ENCODE assay signal across 9 cellular contexts in genomic region chr12:85866929-85867776, GRCh38. TPM values are rescaled to one million over a fixed set of nuclear protein-coding genes. Genes with fewer than 3 reads are reported as not detected.
A peak's percentile ranks its signal among the peaks of the same experiment; 100 is the strongest.
DNase-seq lines count a peak whose midpoint lies in the region; ATAC-seq, FAIRE-seq and TF ChIP-seq lines count a peak whose summit lies in the region.
"Had no signal": no experiment of that assay in that cellular context is flagged by ENCODE, and none has a peak within 500 bp of the region (broad histone marks: within the 10 kb centered on the region; RNA-seq: fewer than 3 reads in every experiment).

No MANE protein-coding gene starts in this region.

- H3K27me3 ChIP-seq in Loucy (ENCODE audit: insufficient read depth, low read length, poor library complexity, severe bottlenecking), result no peaks in the 10 kb centered on the region
- no peaks in the 10 kb centered on the region for H3K27me3 ChIP-seq in pancreas

- H2AFZ ChIP-seq in Loucy (ENCODE audit: low read length), result peak overlapping the region; percentile 66

- peak; percentile 89 for TF ChIP-seq CTCF in Loucy (conservative IDR thresholded peaks at IDR 0.05; ENCODE audit: low read length)
- TF ChIP-seq CTCF in fibroblast of the aortic adventitia (IDR thresholded peaks at IDR 0.05; ENCODE audit: insufficient read depth, low read length), result peak; percentile 80
- peak; percentile 61 to 78 (median 69) for TF ChIP-seq CTCF in pancreas (IDR thresholded peaks at IDR 0.05)

- H3K9me3 ChIP-seq in Loucy (ENCODE audit: insufficient read depth, low read depth, low read length) (no peaks in the 10 kb centered on the region), pancreas (no peaks in the 10 kb centered on the region)

- no peaks in the 10 kb centered on the region for H3K79me2 ChIP-seq in Loucy (ENCODE audit: insufficient read depth, low read length)

- H3K4me2 ChIP-seq in Loucy (ENCODE audit: low read depth, low read length, poor library complexity, severe bottlenecking), result peak overlapping the region; percentile 33

- no peak for TF ChIP-seq POLR2A in GM12892 (IDR thresholded peaks at IDR 0.05; ENCODE audit: low read depth, low read length)

- 25 to 35% methylated on average over 5 of the region's 5 CpGs for WGBS in pancreas, 2 donors

- no peaks in the 10 kb centered on the region for H4K20me1 ChIP-seq in Loucy (ENCODE audit: insufficient read depth, low read length, poor library complexity, severe bottlenecking)

- DNase-seq in ACHN (peak; percentile 71), GM12892 (ENCODE audit: insufficient read length) (no peak), SK-MEL-5 (ENCODE audit: low read depth, low spot score) (peak; percentile 81), fibroblast of the aortic adventitia (ENCODE audit: low read depth) (peak; percentile 87), pancreas (peak in 2 of 6 donors; percentile 15 to 66), GF-D8 (lab: John Stamatoyannopoulos, UW) (no peak)

- H3K4me1 ChIP-seq in Loucy (ENCODE audit: insufficient read depth, low read length, poor library complexity, severe bottlenecking) (no peaks in the 10 kb centered on the region), pancreas (peaks cover 0 to 3% (median 0%) of the 10 kb centered on the region in 3 donors)

- H3K36me3 ChIP-seq in Loucy (ENCODE audit: insufficient read depth, low read length), result no peaks in the 10 kb centered on the region
- H3K36me3 ChIP-seq in pancreas, result no peaks in the 10 kb centered on the region

- in situ Hi-C loops in ACHN (cut with HindIII; ENCODE audit: low pct_ligation_motif_present, low pct_unique_long_range_greater_than_20kb, low sequenced_read_pairs) (loop anchor here (25.0 kb wide), 1 partner anchor 380 kb away; no protein-coding TSS in a partner anchor), SK-MEL-5 (cut with HindIII; ENCODE audit: low pct_unique_long_range_greater_than_20kb, low sequenced_read_pairs) (no loop called here)

- H3K27ac ChIP-seq in pancreas, result no peak overlapping the region

- H3K9me2 ChIP-seq in Loucy (replicated peaks; ENCODE audit: low read depth, low read length), result no peaks in the 10 kb centered on the region

- H3F3A ChIP-seq in Loucy (ENCODE audit: low read depth), result no peaks in the 10 kb centered on the region

- H3K4me3 ChIP-seq in Loucy (ENCODE audit: low read length, poor library complexity, severe bottlenecking), result no peak overlapping the region
- peak overlapping the region; percentile 50 for H3K4me3 ChIP-seq in fibroblast of the aortic adventitia (ENCODE audit: low read depth, low read length)
- H3K4me3 ChIP-seq in pancreas, result no peak overlapping the region

- FAIRE-seq in GM12892 (lab: Jason Lieb, UNC), result peak; percentile 54
- FAIRE-seq in pancreas (lab: Jason Lieb, UNC), result peak; percentile 72

- no peak overlapping the region for H3K9ac ChIP-seq in Loucy (ENCODE audit: low read depth, low read length, poor library complexity, severe bottlenecking)

- intact Hi-C loops in pancreas (cut with DNase I), result loop anchor here in 2 of 3 donors (5.0 to 10.0 kb wide), 2 partner anchors 290 to 292 kb away; no protein-coding TSS in a partner anchor

- ATAC-seq in HG02588 (IDR thresholded peaks at IDR 0.05; ENCODE audit: unreplicated experiment) (peak; percentile 88), pancreas (peak; percentile 74 to 95 (median 94))

RNA-seq across cellular contexts. Expression of gene NTS, which starts 6.9 kb away (rescaled TPM):
- polyA plus RNA-seq in GM12892 (2012; ENCODE audit: missing spikeins), result not detected
- 80.3 and 91.2 TPM in 2 replicates for total RNA-seq in SK-MEL-5 (2014; rRNA removed; shearing (Covaris generic))
- polyA plus RNA-seq in SK-MEL-5 (2015; cell fraction: cytosol; rRNA removed), result 48.7 and 58.4 TPM in 2 replicates
- 4.8 and 5.9 TPM in 2 replicates for polyA plus RNA-seq in SK-MEL-5 (2015; cell fraction: nucleus; rRNA removed)
- total RNA-seq in fibroblast of the aortic adventitia (ENCODE audit: low replicate concordance) (0.09 TPM in 1 of 2 replicates, not detected in the other), pancreas (not detected)
- 1 to 10 TPM in 1 of 2 donors, under 1 TPM in 1; 0.33 to 1.8 TPM for polyA plus RNA-seq in pancreas
- polyA plus RNA-seq: IgD-negative memory B cell had no signal

RNA-seq across cellular contexts. Expression of gene RASSF9, which starts 30.9 kb away (rescaled TPM):
- not detected for polyA plus RNA-seq in GM12892 (2012; ENCODE audit: missing spikeins)
- total RNA-seq in SK-MEL-5 (2014; rRNA removed; shearing (Covaris generic)), result 0.11 and 0.16 TPM in 2 replicates
- 0.02 TPM in 1 of 2 replicates, not detected in the other for polyA plus RNA-seq in SK-MEL-5 (2015; cell fraction: cytosol; rRNA removed)
- 0.10 TPM in 1 of 2 replicates, not detected in the other for polyA plus RNA-seq in SK-MEL-5 (2015; cell fraction: nucleus; rRNA removed)
- total RNA-seq in fibroblast of the aortic adventitia (ENCODE audit: low replicate concordance), result 7.7 and 8.5 TPM in 2 replicates
- total RNA-seq in pancreas, result 1 to 10 TPM in 5 of 6 donors, under 1 TPM in 1; 0.91 to 5.4 (median 1.5) TPM
- under 1 TPM; 0.68 TPM for polyA plus RNA-seq in pancreas
- polyA plus RNA-seq: IgD-negative memory B cell had no signal

Comparison
In these comparisons a context has a peak if more than half of its experiments do, and no peak if none do; other contexts are left out.
1. DNase-seq: peak in ACHN (single experiment), SK-MEL-5 (single experiment) and fibroblast of the aortic adventitia (single experiment); none in GM12892 (single experiment) and GF-D8 (single experiment).
2. RNA of gene NTS, which starts 6.9 kb away (total RNA-seq): 80.3 to 91.2 TPM in SK-MEL-5; 0.09 TPM in fibroblast of the aortic adventitia and not detected in pancreas; every median in the first group is over 10 times any median in the second.
3. Peak in every context shown above with its lines, with median percentiles within 50 percentile points of each other: CTCF ChIP-seq.